ENCODE assay signal across 20 cellular contexts in the genomic region with DNA sequence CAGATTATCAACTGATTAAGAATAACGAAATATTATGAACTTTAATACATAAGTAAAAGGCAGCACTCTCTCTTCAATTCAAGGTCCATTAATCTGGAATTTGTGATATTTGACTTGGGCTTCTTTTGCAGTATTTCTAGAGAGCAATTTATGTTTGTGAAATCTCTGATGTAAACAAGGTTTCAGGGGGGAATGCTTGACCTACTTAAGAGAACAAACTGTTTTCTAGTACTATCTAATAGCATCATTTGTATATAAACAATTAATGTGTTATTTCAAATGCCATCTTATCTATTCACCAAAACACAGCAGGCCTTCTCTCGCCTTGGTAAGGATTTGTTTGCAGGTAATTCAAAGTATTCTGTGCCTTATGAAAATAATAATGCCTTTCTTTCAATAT.
A peak's percentile ranks its signal among the peaks of the same experiment; 100 is the strongest.
DNase-seq lines count a peak whose midpoint lies in the region; ATAC-seq, FAIRE-seq and TF ChIP-seq lines count a peak whose summit lies in the region.
"Had no signal": no experiment of that assay in that cellular context is flagged by ENCODE, and none has a peak within 500 bp of the region (broad histone marks: within the 10 kb centered on the region; RNA-seq: fewer than 3 reads in every experiment).

No MANE protein-coding gene starts in this region.

- H3K27me3 ChIP-seq in ACC112 (ENCODE audit: insufficient read depth, low read length), result no peaks in the 10 kb centered on the region
- no peaks in the 10 kb centered on the region for H3K27me3 ChIP-seq in mesenchymal stem cell (ENCODE audit: control insufficient read depth in 1 of 2, insufficient read depth in 1 of 2, low read length in 2 of 2)

- H3K36me3 ChIP-seq in ACC112 (ENCODE audit: insufficient read depth, low read length) (no peaks in the 10 kb centered on the region), mesenchymal stem cell (ENCODE audit: control insufficient read depth in 1 of 2, insufficient read depth in 2 of 2, low read depth in 1 of 2, low read length in 2 of 2) (no peaks in the 10 kb centered on the region)
- H3K36me3 ChIP-seq: HAP-1 had no signal

- H3K4me3 ChIP-seq in ACC112 (ENCODE audit: low read depth, low read length) (no peak overlapping the region), mesenchymal stem cell (ENCODE audit: insufficient read depth in 1 of 2, low read depth in 1 of 2, low read length in 2 of 2) (no peak overlapping the region)
- H3K4me3 ChIP-seq: HAP-1 had no signal

- H4K91ac ChIP-seq in mesenchymal stem cell (ENCODE audit: low read length), result no peak overlapping the region

- H4K8ac ChIP-seq in mesenchymal stem cell (ENCODE audit: low read length), result no peak overlapping the region

- DNase-seq in amniotic epithelial cell (ENCODE audit: low read depth), result peak; percentile 65
- peak; percentile 54 for DNase-seq in fibroblast of gingiva (ENCODE audit: low read depth)
- peak; percentile 46 for DNase-seq in mesenchymal stem cell
- no peak for DNase-seq in AML-193 (lab: John Stamatoyannopoulos, UW)
- no peak for DNase-seq in D721Med (ENCODE audit: insufficient read length, low spot score)
- DNase-seq: ACHN; C1 segment of cervical spinal cord; Calu3; CD4-positive, alpha-beta memory T cell; COR-L47; DMS153; DND-41; GOT3; HFFc6 had no signal

- H3K23ac ChIP-seq in mesenchymal stem cell (ENCODE audit: low read length in 2 of 2), result no peak overlapping the region

- no peak for TF ChIP-seq CTCF in D721Med (IDR thresholded peaks at IDR 0.05; ENCODE audit: insufficient read depth, missing control alignments)

- no peak overlapping the region for H2AK5ac ChIP-seq in mesenchymal stem cell (ENCODE audit: low read length, severe bottlenecking)

- no peak overlapping the region for H3K4me2 ChIP-seq in mesenchymal stem cell (ENCODE audit: low read length, poor library complexity, severe bottlenecking)

- H2BK120ac ChIP-seq in mesenchymal stem cell (ENCODE audit: low read depth, low read length), result no peak overlapping the region

- no peaks in the 10 kb centered on the region for H3K79me1 ChIP-seq in mesenchymal stem cell (replicated peaks; ENCODE audit: low read length, poor library complexity, severe bottlenecking)

- H3K27ac ChIP-seq in ACC112 (ENCODE audit: low read depth, low read length) (no peak overlapping the region), mesenchymal stem cell (ENCODE audit: low read length, poor library complexity, severe bottlenecking) (no peak overlapping the region)

- ATAC-seq in HG03135 (IDR thresholded peaks at IDR 0.05; ENCODE audit: unreplicated experiment), result no peak

- no peaks in the 10 kb centered on the region for H3K79me2 ChIP-seq in ACC112 (ENCODE audit: control insufficient read depth, insufficient read depth, low read length, unreplicated experiment)

- H2AFZ ChIP-seq in ACC112 (ENCODE audit: low read length, unreplicated experiment), result peak overlapping the region; percentile 7
- H2AFZ ChIP-seq in mesenchymal stem cell (ENCODE audit: low read depth, low read length), result no peak overlapping the region

- no peak overlapping the region for H3K4ac ChIP-seq in mesenchymal stem cell (ENCODE audit: low read depth in 1 of 2, low read length in 2 of 2)

- no peak for FAIRE-seq in D721Med (lab: Jason Lieb, UNC)
- FAIRE-seq: G401.6, GM12892, H54 had no signal

- no peak overlapping the region for H2BK12ac ChIP-seq in mesenchymal stem cell (ENCODE audit: low read length in 2 of 2)

- peaks cover 31% of the 10 kb centered on the region for H3K4me1 ChIP-seq in ACC112 (ENCODE audit: control insufficient read depth, insufficient read depth, low read length, unreplicated experiment)
- H3K4me1 ChIP-seq in mesenchymal stem cell (ENCODE audit: control insufficient read depth, insufficient read depth, low read depth, low read length), result no peaks in the 10 kb centered on the region
- H3K4me1 ChIP-seq: HAP-1 had no signal

- H3K9me3 ChIP-seq in mesenchymal stem cell (ENCODE audit: control insufficient read depth, low read length), result no peaks in the 10 kb centered on the region
- H3K9me3 ChIP-seq: HAP-1 had no signal

- H3K14ac ChIP-seq in mesenchymal stem cell (ENCODE audit: low read length in 2 of 2), result no peak overlapping the region

- H3K9ac ChIP-seq in mesenchymal stem cell (ENCODE audit: low read length), result no peak overlapping the region

- no peak overlapping the region for H3K18ac ChIP-seq in mesenchymal stem cell (ENCODE audit: low read depth in 1 of 2, low read length in 2 of 2)

- no peak overlapping the region for H2BK15ac ChIP-seq in mesenchymal stem cell (ENCODE audit: low read depth, poor library complexity, severe bottlenecking)

- H2BK5ac ChIP-seq in mesenchymal stem cell (ENCODE audit: low read depth, low read length, poor library complexity, severe bottlenecking), result no peak overlapping the region

- WGBS in mesenchymal stem cell, result no CpG with 5 or more reads among the region's 2 CpGs

Comparison
In these comparisons a context has a peak if more than half of its experiments do, and no peak if none do; other contexts are left out.
1. DNase-seq: peak in amniotic epithelial cell (single experiment), fibroblast of gingiva (single experiment) and mesenchymal stem cell (single experiment); none in AML-193 (0 of 2) and D721Med (single experiment).